Comparison of ENCODE assay signal across 1 cellular context in genomic region chr1:227762231-227762911, GRCh38.
TF ChIP-seq lines count a peak whose summit lies in the region.

No MANE protein-coding gene starts in this region.

TF ChIP-seq in K562, 482 proteins besides CTCF, POLR2A, EP300 and RAD21 (continues in another document):
- TF ChIP-seq ZBTB7A (IDR thresholded peaks at IDR 0.05; ENCODE audit: borderline replicate concordance, control insufficient read depth, low read depth, low read length) (0 out of 2 replicates have a peak, but pooled peaks have one; percentile 33), FOXP1 (CRISPR knock-in tag; IDR thresholded peaks at IDR 0.05) (0 out of 2 replicates have a peak, but pooled peaks have one; percentile 42), POLR2AphosphoS5 (IDR thresholded peaks at IDR 0.05; ENCODE audit: control insufficient read depth, insufficient read depth, low read depth, low read length) (peak; percentile 34; the same call in 1 of the 2 replicates), HMGN3 (IDR thresholded peaks at IDR 0.05; ENCODE audit: borderline replicate concordance, extremely low read depth, insufficient read length, low read depth, low read length) (peak; percentile 46), PHTF2 (CRISPR knock-in tag; IDR thresholded peaks at IDR 0.05) (no peak), POLR2G (IDR thresholded peaks at IDR 0.05; ENCODE audit: low read depth, low read length) (peak; percentile 32; the same call in 1 of the 2 replicates), ZBTB5 (IDR thresholded peaks at IDR 0.05) (no peak), RBM34 (IDR thresholded peaks at IDR 0.05; ENCODE audit: borderline replicate concordance, insufficient read depth, low read length) (no peak), GABPB2 (CRISPR knock-in tag; conservative IDR thresholded peaks at IDR 0.05) (no peak), XRCC5 (IDR thresholded peaks at IDR 0.05; ENCODE audit: low read depth, low read length) (peak; percentile 93), ZNF311 (CRISPR knock-in tag; IDR thresholded peaks at IDR 0.05) (no peak), ATF3 (IDR thresholded peaks at IDR 0.05) (no peak), ATF3 (CRISPR knock-in tag; conservative IDR thresholded peaks at IDR 0.05) (0 out of 2 replicates have a peak, but pooled peaks have one; percentile 31), STAT6 (CRISPR knock-in tag; IDR thresholded peaks at IDR 0.05) (peak; percentile 62; the same call in 1 of the 2 replicates), MTA2 (IDR thresholded peaks at IDR 0.05; ENCODE audit: low read depth) (no peak), MAX (CRISPR knock-in tag; IDR thresholded peaks at IDR 0.05) (peak; percentile 70), RCOR1 (IDR thresholded peaks at IDR 0.05; ENCODE audit: borderline replicate concordance in 1 of 2, low read depth in 2 of 2, low read length in 2 of 2) (peak in 1 of 2 experiments; percentile 51; a peak in 1 of 4 replicates), OTX1 (CRISPR knock-in tag; IDR thresholded peaks at IDR 0.05) (no peak), RBBP5 (IDR thresholded peaks at IDR 0.05; ENCODE audit: borderline replicate concordance, insufficient read depth, low read length, poor library complexity, severe bottlenecking) (no peak), ZBTB11 (CRISPR knock-in tag; IDR thresholded peaks at IDR 0.05) (0 out of 6 replicates have a peak, but pooled peaks of 1 of the 3 experiments have one; percentile 33), VEZF1 (CRISPR knock-in tag; IDR thresholded peaks at IDR 0.05) (peak; percentile 68), HDAC6 (IDR thresholded peaks at IDR 0.05; ENCODE audit: low read depth, low read length) (no peak), ZNF282 (CRISPR knock-in tag; IDR thresholded peaks at IDR 0.05) (no peak), HNRNPLL (IDR thresholded peaks at IDR 0.05; ENCODE audit: low read depth, low read length, poor library complexity, severe bottlenecking) (peak; percentile 8), TFAP4 (CRISPR knock-in tag; IDR thresholded peaks at IDR 0.05; ENCODE audit: borderline replicate concordance) (peak; percentile 81; the same call in 1 of the 2 replicates), ETV1 (tag; conservative IDR thresholded peaks at IDR 0.05; ENCODE audit: low read depth) (peak; percentile 70), MAZ (CRISPR knock-in tag; conservative IDR thresholded peaks at IDR 0.05 in 1 of 2, IDR thresholded peaks at IDR 0.05 in 1 of 2) (peak; percentile 83 to 94), CC2D1A (IDR thresholded peaks at IDR 0.05) (peak; percentile 61), RUNX1 (IDR thresholded peaks at IDR 0.05; ENCODE audit: low read depth) (0 out of 2 replicates have a peak, but pooled peaks have one; percentile 28), RNF219 (CRISPR knock-in tag; IDR thresholded peaks at IDR 0.05) (no peak), XRCC4 (IDR thresholded peaks at IDR 0.05; ENCODE audit: extremely low read depth, insufficient read depth, insufficient read length) (no peak), SIN3B (IDR thresholded peaks at IDR 0.05; ENCODE audit: low read depth) (no peak), ARID2 (IDR thresholded peaks at IDR 0.05) (peak; percentile 77), ZNF551 (CRISPR knock-in tag; IDR thresholded peaks at IDR 0.05) (no peak), ZNF586 (CRISPR knock-in tag; conservative IDR thresholded peaks at IDR 0.05) (no peak), SMAD4 (CRISPR knock-in tag; conservative IDR thresholded peaks at IDR 0.05) (0 out of 2 replicates have a peak, but pooled peaks have one; percentile 15), MNT (conservative IDR thresholded peaks at IDR 0.05) (0 out of 4 replicates have a peak, but pooled peaks of 1 of the 2 experiments have one; percentile 44), BHLHE40 (IDR thresholded peaks at IDR 0.05; ENCODE audit: low read length) (peak; percentile 86), ATF1 (CRISPR knock-in tag; IDR thresholded peaks at IDR 0.05) (no peak), ATF1 (tag; IDR thresholded peaks at IDR 0.05) (peak; percentile 28; the same call in 1 of the 2 replicates), ZNF263 (CRISPR knock-in tag; IDR thresholded peaks at IDR 0.05; ENCODE audit: borderline replicate concordance) (peak; percentile 75), DEAF1 (CRISPR knock-in tag; IDR thresholded peaks at IDR 0.05) (peak; percentile 78), ZFP36 (IDR thresholded peaks at IDR 0.05; ENCODE audit: low read depth, low read length, partially characterized antibody) (peak; percentile 83), YY1 (IDR thresholded peaks at IDR 0.05; ENCODE audit: borderline replicate concordance in 1 of 3, control insufficient read depth in 1 of 3, extremely low read depth in 1 of 3, insufficient read depth in 3 of 3, insufficient read length in 1 of 3, insufficient replicate concordance in 2 of 3, low read depth in 1 of 3, low read length in 2 of 3) (peak in 2 of 3 experiments; percentile 40 to 46), ATF7 (IDR thresholded peaks at IDR 0.05) (peak; percentile 51; the same call in 1 of the 2 replicates), SMC3 (conservative IDR thresholded peaks at IDR 0.05; ENCODE audit: insufficient read depth, low read depth, low read length) (peak; percentile 98)
